ENCODE assay signal across 15 cellular contexts in the genomic region with DNA sequence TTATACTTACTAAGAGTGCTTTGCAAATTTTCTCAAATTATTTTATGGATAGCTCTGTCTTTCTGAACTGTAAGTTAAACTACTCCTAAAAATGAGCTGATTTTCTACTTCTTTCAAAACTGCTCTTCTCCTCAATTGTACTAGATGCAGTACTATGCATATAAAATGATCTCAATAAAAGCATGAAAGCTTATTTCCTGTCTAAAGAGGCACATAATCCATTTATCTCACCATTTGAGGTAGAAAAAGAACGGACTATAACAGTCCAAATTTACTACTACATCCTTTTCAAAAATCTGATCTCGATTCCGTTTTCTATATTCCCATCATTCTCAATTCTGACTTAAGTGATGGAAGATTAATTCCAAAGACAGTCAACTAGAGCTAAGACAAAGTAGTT. TPM values are rescaled to one million over a fixed set of nuclear protein-coding genes. Genes with fewer than 3 reads are reported as not detected.
A peak's percentile ranks its signal among the peaks of the same experiment; 100 is the strongest.
DNase-seq lines count a peak whose midpoint lies in the region; ATAC-seq and TF ChIP-seq lines count a peak whose summit lies in the region.
"Had no signal": no experiment of that assay in that cellular context is flagged by ENCODE, and none has a peak within 500 bp of the region (broad histone marks: within the 10 kb centered on the region; RNA-seq: fewer than 3 reads in every experiment).

No MANE protein-coding gene starts in this region.

- peak overlapping the region; percentile 71 for H3K27ac ChIP-seq in A673 (ENCODE audit: low read depth, low read length, poor library complexity, severe bottlenecking)
- H3K27ac ChIP-seq in PC-9, result no peak overlapping the region
- H3K27ac ChIP-seq: BLaER1 treated with 17β-estradiol and CSF1 and Interleukin-3, amounts not matched to agents 10 nM and 100 nM had no signal

- H2AFZ ChIP-seq in PC-9, result no peak overlapping the region
- H2AFZ ChIP-seq: GM23338 had no signal

- no peaks in the 10 kb centered on the region for H3K27me3 Mint-ChIP-seq in activated CD4-positive, alpha-beta memory T cell treated with anti-CD3 and anti-CD28 coated beads for 36 hours
- H3K27me3 Mint-ChIP-seq in activated CD4-positive, alpha-beta memory T cell treated with anti-CD3 and anti-CD28 coated beads, Interleukin-2, amount 10 ng/mL, durations not matched to agents 7 days and 5 days, result no peaks in the 10 kb centered on the region
- no peaks in the 10 kb centered on the region for H3K27me3 Mint-ChIP-seq in WTC11 (ENCODE audit: low read depth)
- H3K27me3 Mint-ChIP-seq in nephron progenitor cell (ENCODE audit: low read depth, poor library complexity), result no peaks in the 10 kb centered on the region
- H3K27me3 Mint-ChIP-seq: CD4-positive, CD25-positive, alpha-beta regulatory T cell had no signal

- H3K4me3 Mint-ChIP-seq in activated CD4-positive, alpha-beta memory T cell treated with anti-CD3 and anti-CD28 coated beads for 36 hours, result no peak overlapping the region
- no peak overlapping the region for H3K4me3 Mint-ChIP-seq in activated CD4-positive, alpha-beta memory T cell treated with anti-CD3 and anti-CD28 coated beads, Interleukin-2, amount 10 ng/mL, durations not matched to agents 7 days and 5 days
- no peak overlapping the region for H3K4me3 Mint-ChIP-seq in WTC11
- no peak overlapping the region for H3K4me3 Mint-ChIP-seq in nephron progenitor cell
- H3K4me3 Mint-ChIP-seq: CD4-positive, CD25-positive, alpha-beta regulatory T cell; GM23338; H9 had no signal

- no peaks in the 10 kb centered on the region for H3K79me2 ChIP-seq in PC-9 (ENCODE audit: low read depth)

- no peaks in the 10 kb centered on the region for H3K9me2 ChIP-seq in PC-9 (ENCODE audit: insufficient read depth)

- no peaks in the 10 kb centered on the region for H3K4me1 Mint-ChIP-seq in activated CD4-positive, alpha-beta memory T cell treated with anti-CD3 and anti-CD28 coated beads for 36 hours (ENCODE audit: low read depth)
- H3K4me1 Mint-ChIP-seq in activated CD4-positive, alpha-beta memory T cell treated with anti-CD3 and anti-CD28 coated beads, Interleukin-2, amount 10 ng/mL, durations not matched to agents 7 days and 5 days, result no peaks in the 10 kb centered on the region
- H3K4me1 Mint-ChIP-seq in WTC11 (no peaks in the 10 kb centered on the region), nephron progenitor cell (no peaks in the 10 kb centered on the region)
- H3K4me1 Mint-ChIP-seq: GM23338, H9 had no signal

- POLR2A ChIA-PET in activated CD4-positive, alpha-beta memory T cell treated with anti-CD3 and anti-CD28 coated beads for 36 hours (lab: Charles Lee), result no interaction called here
- POLR2A ChIA-PET in activated CD4-positive, alpha-beta memory T cell treated with anti-CD3 and anti-CD28 coated beads, Interleukin-2, amount 10 ng/mL, durations not matched to agents 7 days and 5 days (lab: Charles Lee), result interaction anchor here (0.5 to 0.9 kb wide), 2 partner anchors 17 to 123 kb away, joined by 3 to 4 read pairs; no protein-coding TSS in a partner anchor
- POLR2A ChIA-PET in A673 (lab: Charles Lee; ENCODE audit: low non-redundant PET) (interaction anchor here (0.6 kb wide), 1 partner anchor 104 kb away, joined by 3 read pairs; no protein-coding TSS in a partner anchor), WTC11 (lab: Charles Lee) (no interaction called here), PC-9 (lab: Charles Lee; ENCODE audit: unreplicated experiment) (interaction anchor here (0.6 kb wide), 1 partner anchor 241 kb away, joined by 7 read pairs; no protein-coding TSS in a partner anchor)

- H3K36me3 ChIP-seq in A673 (ENCODE audit: insufficient read depth, low read length, poor library complexity, severe bottlenecking), result peaks cover 83% of the 10 kb centered on the region
- H3K36me3 ChIP-seq in PC-9 (ENCODE audit: low read depth), result peaks cover 77% of the 10 kb centered on the region

- no peak overlapping the region for H3K4me3 ChIP-seq in A673 (ENCODE audit: low read depth, low read length, poor library complexity, severe bottlenecking)
- no peak overlapping the region for H3K4me3 ChIP-seq in PC-9
- H3K4me3 ChIP-seq: BLaER1 treated with 17β-estradiol and CSF1 and Interleukin-3, amounts not matched to agents 10 nM and 100 nM; GM12878; GM23338 had no signal

- CTCF ChIA-PET in activated CD4-positive, alpha-beta memory T cell treated with anti-CD3 and anti-CD28 coated beads for 36 hours (lab: Charles Lee), result no interaction called here
- CTCF ChIA-PET in activated CD4-positive, alpha-beta memory T cell treated with anti-CD3 and anti-CD28 coated beads, Interleukin-2, amount 10 ng/mL, durations not matched to agents 7 days and 5 days (lab: Charles Lee), result interaction anchor here (1.0 kb wide), 1 partner anchor 10 kb away, joined by 6 read pairs; no protein-coding TSS in a partner anchor
- CTCF ChIA-PET in A673 (lab: Charles Lee) (no interaction called here), WTC11 (lab: Charles Lee) (no interaction called here), PC-9 (lab: Charles Lee) (interaction anchor here (0.5 kb wide), 1 partner anchor 255 kb away, joined by 3 read pairs; no protein-coding TSS in a partner anchor)

- BruUV-seq in A673 (replicated peaks; lab: Mats Ljungman, UMichigan) (TSS peak; percentile 6), PC-9 (replicated peaks; lab: Mats Ljungman, UMichigan) (no TSS peak)

- no peak for DNase-seq in activated CD4-positive, alpha-beta memory T cell treated with anti-CD3 and anti-CD28 coated beads for 36 hours
- no peak for DNase-seq in activated CD4-positive, alpha-beta memory T cell treated with anti-CD3 and anti-CD28 coated beads, Interleukin-2, amount 10 ng/mL, durations not matched to agents 7 days and 5 days
- DNase-seq in A673 (ENCODE audit: low spot score) (peak; percentile 64), WTC11 (ENCODE audit: low spot score) (no peak), nephron progenitor cell (no peak), PC-9 (no peak)
- DNase-seq in effector CD4-positive, alpha-beta T cell, result no peak
- DNase-seq: 8988T; ACHN; CD4-positive, CD25-positive, alpha-beta regulatory T cell; H9 had no signal

- H3K27ac Mint-ChIP-seq in activated CD4-positive, alpha-beta memory T cell treated with anti-CD3 and anti-CD28 coated beads for 36 hours, result peak overlapping the region; percentile 18
- H3K27ac Mint-ChIP-seq in activated CD4-positive, alpha-beta memory T cell treated with anti-CD3 and anti-CD28 coated beads, Interleukin-2, amount 10 ng/mL, durations not matched to agents 7 days and 5 days, result no peak overlapping the region
- 0 out of 2 replicates have a peak overlapping the region, but pooled peaks have one; percentile 21 for H3K27ac Mint-ChIP-seq in WTC11
- H3K27ac Mint-ChIP-seq in nephron progenitor cell, result peak overlapping the region; percentile 46
- H3K27ac Mint-ChIP-seq: CD4-positive, CD25-positive, alpha-beta regulatory T cell; GM23338 had no signal

- H3K9me3 Mint-ChIP-seq in activated CD4-positive, alpha-beta memory T cell treated with anti-CD3 and anti-CD28 coated beads for 36 hours, result no peaks in the 10 kb centered on the region
- no peaks in the 10 kb centered on the region for H3K9me3 Mint-ChIP-seq in activated CD4-positive, alpha-beta memory T cell treated with anti-CD3 and anti-CD28 coated beads, Interleukin-2, amount 10 ng/mL, durations not matched to agents 7 days and 5 days
- H3K9me3 Mint-ChIP-seq in WTC11, result no peaks in the 10 kb centered on the region
- H3K9me3 Mint-ChIP-seq in nephron progenitor cell, result peaks cover 2% of the 10 kb centered on the region
- H3K9me3 Mint-ChIP-seq: CD4-positive, CD25-positive, alpha-beta regulatory T cell; GM23338; H9 had no signal

- no peak overlapping the region for H3K4me2 ChIP-seq in PC-9
- H3K4me2 ChIP-seq: BLaER1 treated with 17β-estradiol and CSF1 and Interleukin-3, amounts not matched to agents 10 nM and 100 nM; GM23338 had no signal

- intact Hi-C loops in activated CD4-positive, alpha-beta memory T cell treated with anti-CD3 and anti-CD28 coated beads for 36 hours (cut with micrococcal nuclease), result no loop called here
- intact Hi-C loops in A673 (cut with micrococcal nuclease; ENCODE audit: unreplicated experiment) (no loop called here), PC-9 (cut with micrococcal nuclease; ENCODE audit: unreplicated experiment) (no loop called here)

- TF ChIP-seq CTCF in A673 (conservative IDR thresholded peaks at IDR 0.05; ENCODE audit: low read depth, low read length), result no peak
- TF ChIP-seq CTCF in WTC11 (IDR thresholded peaks at IDR 0.05), result no peak
- TF ChIP-seq CTCF in nephron progenitor cell (IDR thresholded peaks at IDR 0.05), result no peak
- no peak for TF ChIP-seq CTCF in PC-9 (conservative IDR thresholded peaks at IDR 0.05)

- H3K9me3 ChIP-seq in A673 (ENCODE audit: low read depth, low read length, poor library complexity, severe bottlenecking) (no peaks in the 10 kb centered on the region), PC-9 (ENCODE audit: insufficient read depth, low read depth) (no peaks in the 10 kb centered on the region; the same call in 1 of the 2 replicates)
- H3K9me3 ChIP-seq: BLaER1 treated with 17β-estradiol and CSF1 and Interleukin-3, amounts not matched to agents 10 nM and 100 nM had no signal

- no peaks in the 10 kb centered on the region for H3K27me3 ChIP-seq in A673 (replicated peaks; ENCODE audit: insufficient read depth, low read depth, low read length, poor library complexity)
- H3K27me3 ChIP-seq in PC-9 (ENCODE audit: insufficient read depth, low read depth), result no peaks in the 10 kb centered on the region
- H3K27me3 ChIP-seq: BLaER1 treated with 17β-estradiol and CSF1 and Interleukin-3, amounts not matched to agents 10 nM and 100 nM had no signal

- peaks cover 58% of the 10 kb centered on the region for H3F3A ChIP-seq in PC-9 (ENCODE audit: insufficient read depth, low read depth)

- ATAC-seq in WTC11, result no peak
- ATAC-seq: GM12878, GM23338, HepG2 had no signal

- peaks cover 22% of the 10 kb centered on the region for H3K4me1 ChIP-seq in A673 (ENCODE audit: insufficient read depth, low read length, poor library complexity, severe bottlenecking)
- H3K4me1 ChIP-seq in PC-9 (replicated peaks; ENCODE audit: insufficient read depth), result no peaks in the 10 kb centered on the region
- H3K4me1 ChIP-seq: BLaER1 treated with 17β-estradiol and CSF1 and Interleukin-3, amounts not matched to agents 10 nM and 100 nM had no signal

- H3K36me3 Mint-ChIP-seq in activated CD4-positive, alpha-beta memory T cell treated with anti-CD3 and anti-CD28 coated beads for 36 hours, result peaks cover 56% of the 10 kb centered on the region
- H3K36me3 Mint-ChIP-seq in activated CD4-positive, alpha-beta memory T cell treated with anti-CD3 and anti-CD28 coated beads, Interleukin-2, amount 10 ng/mL, durations not matched to agents 7 days and 5 days (ENCODE audit: low read depth), result peaks cover 86% of the 10 kb centered on the region
- H3K36me3 Mint-ChIP-seq in WTC11 (peaks cover 73% of the 10 kb centered on the region), nephron progenitor cell (ENCODE audit: low read depth) (peaks cover 95% of the 10 kb centered on the region)

- H4K20me1 ChIP-seq in PC-9 (ENCODE audit: insufficient read depth), result peaks cover 35% of the 10 kb centered on the region

RNA-seq across cellular contexts. Expression of a gene that starts 14.4 kb away (rescaled TPM):
- total RNA-seq in activated CD4-positive, alpha-beta memory T cell treated with anti-CD3 and anti-CD28 coated beads for 36 hours, result 100 to 1,000 TPM; 138 to 146 TPM
- total RNA-seq in activated CD4-positive, alpha-beta memory T cell treated with anti-CD3 and anti-CD28 coated beads, Interleukin-2, amount 10 ng/mL, durations not matched to agents 7 days and 5 days, result 10 to 100 TPM; 56.4 to 76.7 TPM
- total RNA-seq in A673 (2021), result 275 and 318 TPM in 2 replicates
- 317 to 377 TPM (median 325 TPM) in 3 replicates for total RNA-seq in WTC11 (2021)
- 298 and 375 TPM in 2 replicates for total RNA-seq in PC-9 (2021)

RNA-seq across cellular contexts. Expression of a gene that starts 14.5 kb away (rescaled TPM):
- total RNA-seq in activated CD4-positive, alpha-beta memory T cell treated with anti-CD3 and anti-CD28 coated beads for 36 hours, result 10 to 100 TPM; 13.2 to 16.1 TPM
- total RNA-seq in activated CD4-positive, alpha-beta memory T cell treated with anti-CD3 and anti-CD28 coated beads, Interleukin-2, amount 10 ng/mL, durations not matched to agents 7 days and 5 days, result 10 to 100 TPM; 12.5 to 12.8 TPM
- total RNA-seq in A673 (2021) (19.4 and 22.3 TPM in 2 replicates), WTC11 (2021) (14.5 to 18.8 TPM (median 17.8 TPM) in 3 replicates), PC-9 (2021) (22.7 and 25.0 TPM in 2 replicates)

RNA-seq across cellular contexts. Expression of a gene that starts 38.7 kb away (rescaled TPM):
- 100 to 1,000 TPM; 115 to 120 TPM for total RNA-seq in activated CD4-positive, alpha-beta memory T cell treated with anti-CD3 and anti-CD28 coated beads for 36 hours
- total RNA-seq in activated CD4-positive, alpha-beta memory T cell treated with anti-CD3 and anti-CD28 coated beads, Interleukin-2, amount 10 ng/mL, durations not matched to agents 7 days and 5 days, result 100 to 1,000 TPM; 117 to 120 TPM
- 143 and 154 TPM in 2 replicates for total RNA-seq in A673 (2021)
- 81.4 to 92.1 TPM (median 83.8 TPM) in 3 replicates for total RNA-seq in WTC11 (2021)
- total RNA-seq in PC-9 (2021), result 154 and 233 TPM in 2 replicates

Comparison
In these comparisons a context has a peak if more than half of its experiments do, and no peak if none do; other contexts are left out.
1. CTCF ChIA-PET loops: an anchor here in activated CD4-positive, alpha-beta memory T cell treated with anti-CD3 and anti-CD28 coated beads, Interleukin-2, amount 10 ng/mL, durations not matched to agents 7 days and 5 days (1.0 kb wide) and PC-9 (0.5 kb wide); none called in activated CD4-positive, alpha-beta memory T cell treated with anti-CD3 and anti-CD28 coated beads for 36 hours, A673 and WTC11.
2. POLR2A ChIA-PET loops: an anchor here in activated CD4-positive, alpha-beta memory T cell treated with anti-CD3 and anti-CD28 coated beads, Interleukin-2, amount 10 ng/mL, durations not matched to agents 7 days and 5 days (0.5 to 0.9 kb wide), A673 (0.6 kb wide) and PC-9 (0.6 kb wide); none called in activated CD4-positive, alpha-beta memory T cell treated with anti-CD3 and anti-CD28 coated beads for 36 hours and WTC11.